Comparison of ENCODE assay signal across 24 cellular contexts in genomic region chr17:8747731-8748130, GRCh38. TPM values are rescaled to one million over a fixed set of nuclear protein-coding genes. Genes with fewer than 3 reads are reported as not detected.
"Had no signal": no experiment of that assay in that cellular context is flagged by ENCODE, and none has a peak within 500 bp of the region (broad histone marks: within the 10 kb centered on the region; RNA-seq: fewer than 3 reads in every experiment).

No MANE protein-coding gene starts in this region.

- H3K9me3 Mint-ChIP-seq: activated naive CD4-positive, alpha-beta T cell treated with anti-CD3 and anti-CD28 coated beads, Interleukin-2, amount 50 U/mL, for 72 hours; activated naive CD8-positive, alpha-beta T cell treated with anti-CD3 and anti-CD28 coated beads, Interleukin-2, amount 50 U/mL, for 24 hours; activated T-cell treated with anti-CD3 and anti-CD28 coated beads, Interleukin-2, amount 50 U/mL, for 4 hours; brain; T-helper 1 cell treated with Interleukin-12 subunit alpha and Interleukin-12 subunit beta and Interleukin-4 antibody, amounts not matched to agents 30 μg/mL and 1 μg/mL, for 36 hours had no signal

- H3K4me3 Mint-ChIP-seq: activated naive CD8-positive, alpha-beta T cell treated with anti-CD3 and anti-CD28 coated beads, Interleukin-2, amount 50 U/mL, for 24 hours; activated T-cell treated with anti-CD3 and anti-CD28 coated beads, Interleukin-2, amount 50 U/mL, for 4 hours; T-helper 1 cell treated with Interleukin-12 subunit alpha and Interleukin-12 subunit beta and Interleukin-4 antibody, amounts not matched to agents 30 μg/mL and 1 μg/mL, for 36 hours had no signal

- H3K27me3 Mint-ChIP-seq: activated naive CD8-positive, alpha-beta T cell treated with anti-CD3 and anti-CD28 coated beads, Interleukin-2, amount 50 U/mL, for 24 hours had no signal

- H3K9me3 ChIP-seq: ascending aorta, Peyer's patch had no signal

- H3K27ac Mint-ChIP-seq: brain; T-helper 1 cell treated with Interleukin-12 subunit alpha and Interleukin-12 subunit beta and Interleukin-4 antibody, amounts not matched to agents 30 μg/mL and 1 μg/mL, for 36 hours had no signal

- H3K36me3 Mint-ChIP-seq: activated naive CD4-positive, alpha-beta T cell treated with anti-CD3 and anti-CD28 coated beads, Interleukin-2, amount 50 U/mL, for 72 hours; brain had no signal

- ATAC-seq: activated CD4-positive, CD25-positive, alpha-beta regulatory T cell treated with anti-CD3 and anti-CD28 coated beads, Interleukin-2, amount 50 U/mL, for 24 hours; activated naive CD4-positive, alpha-beta T cell treated with anti-CD3 and anti-CD28 coated beads, Interleukin-2, amount 50 U/mL, for 72 hours; activated naive CD8-positive, alpha-beta T cell treated with anti-CD3 and anti-CD28 coated beads, Interleukin-2, amount 50 U/mL, for 24 hours; activated T-cell treated with anti-CD3 and anti-CD28 coated beads, Interleukin-2, amount 50 U/mL, for 4 hours had no signal

- H3K36me3 ChIP-seq: ascending aorta, Peyer's patch had no signal

- H3K4me3 ChIP-seq: ascending aorta, Peyer's patch had no signal

- H3K27ac ChIP-seq: Peyer's patch had no signal

- DNase-seq: activated CD4-positive, alpha-beta T cell treated with anti-CD3 and anti-CD28 coated beads for 4 hours; activated CD4-positive, alpha-beta T cell treated with anti-CD3 and anti-CD28 coated beads, Interleukin-2, amount 50 U/mL, for 48 hours; activated effector memory CD4-positive, alpha-beta T cell treated with anti-CD3 and anti-CD28 coated beads, Interleukin-2, amount 50 U/mL, for 16 hours; activated naive CD4-positive, alpha-beta T cell treated with Interleukin-2 at 50 U/mL for 16 hours; activated naive CD8-positive, alpha-beta T cell treated with anti-CD3 and anti-CD28 coated beads, Interleukin-2, amount 50 U/mL, for 24 hours; activated T-cell treated with anti-CD3 and anti-CD28 coated beads, Interleukin-2, amount 50 U/mL, for 4 hours; amniotic stem cell; MM.1S; NCI-H1105; NCI-H1436; NCI-H1694 treated with DMSO at 0.1 percent for 48 hours; NCI-H2029 treated with DMSO at 0.1 percent for 48 hours; NCI-H345; NCI-H510A; NCI-H69; NK-92 treated with Interleukin-12 subunit alpha and Interleukin-12 subunit beta, amount 100 ng/mL, for 24 hours; Peyer's patch; SHP77 treated with DMSO at 0.1 percent for 48 hours had no signal

- H3K27me3 ChIP-seq: ascending aorta, Peyer's patch had no signal

RNA-seq across cellular contexts. Expression of gene CCDC42, which starts 3.1 kb away (rescaled TPM):
- total RNA-seq: activated naive CD4-positive, alpha-beta T cell treated with anti-CD3 and anti-CD28 coated beads, Interleukin-2, amount 50 U/mL, for 72 hours; activated T-cell treated with anti-CD3 and anti-CD28 coated beads, Interleukin-2, amount 50 U/mL, for 4 hours; ascending aorta; Peyer's patch; SK-MEL-5 had no signal

RNA-seq across cellular contexts. Expression of gene SPDYE4, which starts 10.6 kb away (rescaled TPM):
- total RNA-seq: activated naive CD4-positive, alpha-beta T cell treated with anti-CD3 and anti-CD28 coated beads, Interleukin-2, amount 50 U/mL, for 72 hours; activated T-cell treated with anti-CD3 and anti-CD28 coated beads, Interleukin-2, amount 50 U/mL, for 4 hours; ascending aorta; Peyer's patch; SK-MEL-5 had no signal

RNA-seq across cellular contexts. Expression of gene MFSD6L, which starts 51.4 kb away (rescaled TPM):
- total RNA-seq: ascending aorta, SK-MEL-5 had no signal
